In genomic region chr2:232810444-232810843, GRCh38 we compare ENCODE assay signal across 35 cellular contexts. TPM values are rescaled to one million over a fixed set of nuclear protein-coding genes. Genes with fewer than 3 reads are reported as not detected.
"Had no signal": no experiment of that assay in that cellular context is flagged by ENCODE, and none has a peak within 500 bp of the region (broad histone marks: within the 10 kb centered on the region; RNA-seq: fewer than 3 reads in every experiment).

No MANE protein-coding gene starts in this region.

- H3K4me3 ChIP-seq: adrenal gland, body of pancreas, breast epithelium, MG63 had no signal

- FAIRE-seq: astrocyte had no signal

- H3K4me1 Mint-ChIP-seq: activated B cell treated with CpG ODN at 0.5 μM for 24 hours had no signal

- DNase-seq: activated B cell treated with CpG ODN at 0.5 μM for 24 hours; activated CD4-positive, alpha-beta memory T cell treated with anti-CD3 and anti-CD28 coated beads for 36 hours; activated CD4-positive, alpha-beta T cell treated with anti-CD3 and anti-CD28 coated beads for 4 hours; activated CD4-positive, alpha-beta T cell treated with anti-CD3 and anti-CD28 coated beads, Interleukin-2, amount 50 U/mL, for 1 hour; activated CD4-positive, CD25-positive, alpha-beta regulatory T cell treated with anti-CD3 and anti-CD28 coated beads, Interleukin-2, amount 50 U/mL, for 72 hours; activated CD8-positive, alpha-beta memory T cell treated with anti-CD3 and anti-CD28 coated beads, Interleukin-2, amount 50 U/mL, for 4 hours; activated gamma-delta T cell treated with Interleukin-2 at 50 U/mL for 16 hours; activated naive CD4-positive, alpha-beta T cell treated with anti-CD3 and anti-CD28 coated beads for 36 hours; activated T-cell treated with anti-CD3 and anti-CD28 coated beads for 4 hours; activated T-cell treated with anti-CD3 and anti-CD28 coated beads, Interleukin-2, amount 50 U/mL, for 4 hours; adrenal gland; body of pancreas; Kasumi-1; KG1; MG63; NCI-H1048; NCI-H1105 treated with DMSO at 0.1 percent for 48 hours; NCI-H1436 treated with DMSO at 0.1 percent for 48 hours; NCI-H1694 treated with DMSO at 0.1 percent for 48 hours; NCI-H2029 treated with DMSO at 0.1 percent for 48 hours; NCI-H2107; NCI-H2171; NCI-H510A; NCI-H526; NCI-H748 treated with DMSO at 0.1 percent for 48 hours; NK-92 treated with Interleukin-12 subunit alpha and Interleukin-12 subunit beta, amount 100 ng/mL, for 24 hours; SIG-M5; SW 1271; T-helper 9 cell had no signal

- H3K27me3 ChIP-seq: adrenal gland, body of pancreas, breast epithelium, MG63 had no signal

- H3K9me3 ChIP-seq: adrenal gland, body of pancreas, breast epithelium, MG63 had no signal

- ATAC-seq: activated naive CD4-positive, alpha-beta T cell treated with anti-CD3 and anti-CD28 coated beads, Interleukin-2, amount 50 U/mL, for 72 hours; activated T-cell treated with anti-CD3 and anti-CD28 coated beads, Interleukin-2, amount 50 U/mL, for 4 hours; body of pancreas had no signal

- H3K4me1 ChIP-seq: adrenal gland, body of pancreas, breast epithelium had no signal

- H3K9me3 Mint-ChIP-seq: activated B cell treated with CpG ODN at 0.5 μM for 24 hours; activated CD4-positive, alpha-beta memory T cell treated with anti-CD3 and anti-CD28 coated beads for 36 hours; activated naive CD4-positive, alpha-beta T cell treated with anti-CD3 and anti-CD28 coated beads for 36 hours; activated naive CD4-positive, alpha-beta T cell treated with anti-CD3 and anti-CD28 coated beads, Interleukin-2, amount 50 U/mL, for 72 hours; activated T-cell treated with anti-CD3 and anti-CD28 coated beads, Interleukin-2, amount 50 U/mL, for 4 hours; activated T-helper 1 cell treated with anti-CD3 and anti-CD28 coated beads, Interleukin-12 subunit alpha, Interleukin-12 subunit beta, Interleukin-2, Interleukin-4 antibody, amounts not matched to agents 30 ng/mL and 10 ng/mL and 1 ng/mL, durations not matched to agents 14 hours and 24 hours and 36 hours had no signal

- H3K27ac Mint-ChIP-seq: activated B cell treated with CpG ODN at 0.5 μM for 24 hours; activated CD4-positive, alpha-beta memory T cell treated with anti-CD3 and anti-CD28 coated beads for 36 hours; activated naive CD4-positive, alpha-beta T cell treated with anti-CD3 and anti-CD28 coated beads for 36 hours; activated T-helper 1 cell treated with anti-CD3 and anti-CD28 coated beads, Interleukin-12 subunit alpha, Interleukin-12 subunit beta, Interleukin-2, Interleukin-4 antibody, amounts not matched to agents 30 ng/mL and 10 ng/mL and 1 ng/mL, durations not matched to agents 14 hours and 24 hours and 36 hours had no signal

- H3K27me3 Mint-ChIP-seq: activated B cell treated with CpG ODN at 0.5 μM for 24 hours; activated CD4-positive, alpha-beta memory T cell treated with anti-CD3 and anti-CD28 coated beads for 36 hours had no signal

- H3K27ac ChIP-seq: adrenal gland, body of pancreas, breast epithelium, VCaP had no signal

- H3K4me3 Mint-ChIP-seq: activated B cell treated with CpG ODN at 0.5 μM for 24 hours; activated CD4-positive, alpha-beta memory T cell treated with anti-CD3 and anti-CD28 coated beads for 36 hours; activated naive CD4-positive, alpha-beta T cell treated with anti-CD3 and anti-CD28 coated beads for 36 hours; activated T-cell treated with anti-CD3 and anti-CD28 coated beads, Interleukin-2, amount 50 U/mL, for 4 hours; activated T-helper 1 cell treated with anti-CD3 and anti-CD28 coated beads, Interleukin-12 subunit alpha, Interleukin-12 subunit beta, Interleukin-2, Interleukin-4 antibody, amounts not matched to agents 30 ng/mL and 10 ng/mL and 1 ng/mL, durations not matched to agents 14 hours and 24 hours and 36 hours had no signal

RNA-seq across cellular contexts. Expression of gene KCNJ13, which starts 34.1 kb away (rescaled TPM):
- total RNA-seq: activated B cell treated with CpG ODN at 0.5 μM for 24 hours; activated CD4-positive, alpha-beta memory T cell treated with anti-CD3 and anti-CD28 coated beads for 36 hours; activated naive CD4-positive, alpha-beta T cell treated with anti-CD3 and anti-CD28 coated beads for 36 hours; activated naive CD4-positive, alpha-beta T cell treated with anti-CD3 and anti-CD28 coated beads, Interleukin-2, amount 50 U/mL, for 72 hours; activated T-cell treated with anti-CD3 and anti-CD28 coated beads, Interleukin-2, amount 50 U/mL, for 4 hours; activated T-helper 1 cell treated with anti-CD3 and anti-CD28 coated beads, Interleukin-12 subunit alpha, Interleukin-12 subunit beta, Interleukin-2, Interleukin-4 antibody, amounts not matched to agents 30 ng/mL and 10 ng/mL and 1 ng/mL, durations not matched to agents 14 hours and 24 hours and 36 hours; adrenal gland; astrocyte; body of pancreas; RPMI7951 had no signal
- polyA plus RNA-seq: adrenal gland had no signal
